ENCODE assay signal across 16 cellular contexts in the genomic region with DNA sequence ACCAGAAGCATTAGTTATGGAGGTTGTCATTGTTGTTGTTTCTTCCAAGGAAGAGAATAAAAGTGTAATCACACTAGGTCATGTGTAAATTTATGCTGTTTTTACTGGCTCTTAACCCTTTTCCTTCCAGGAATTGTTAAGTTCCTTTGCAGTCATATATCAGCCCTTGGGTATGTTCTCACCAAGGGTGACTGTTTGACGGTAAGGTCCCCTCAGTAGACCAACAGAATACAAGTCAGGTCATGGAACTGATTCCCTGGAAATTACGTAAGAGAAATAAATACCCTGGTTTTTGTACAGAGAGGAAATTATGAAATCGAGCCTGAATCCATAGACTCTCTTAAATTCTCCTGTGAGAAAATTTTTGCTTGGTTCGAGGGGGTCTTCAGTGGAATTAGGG.
"Had no signal": no experiment of that assay in that cellular context is flagged by ENCODE, and none has a peak within 500 bp of the region (broad histone marks: within the 10 kb centered on the region; RNA-seq: fewer than 3 reads in every experiment).

No MANE protein-coding gene starts in this region.

- DNase-seq: activated CD4-positive, alpha-beta T cell treated with anti-CD3 and anti-CD28 coated beads, Interleukin-2, amount 50 U/mL, for 1 hour; activated CD8-positive, alpha-beta memory T cell treated with anti-CD3 and anti-CD28 coated beads for 24 hours; activated gamma-delta T cell treated with Interleukin-2 at 50 U/mL for 16 hours; amygdala; cerebellar nuclear complex; foreskin fibroblast; head of caudate nucleus; lower lobe of right lung; ovary; stimulated activated CD4-positive, alpha-beta T cell treated with anti-CD3 and anti-CD28 coated beads, Interleukin-15, amount 100 ng/mL, for 24 hours; stimulated activated CD4-positive, alpha-beta T cell treated with anti-CD3 and anti-CD28 coated beads, Interleukin-4, amount 100 ng/mL, for 24 hours; stimulated activated naive CD4-positive, alpha-beta T cell; transverse colon had no signal

- ATAC-seq: activated CD4-positive, CD25-positive, alpha-beta regulatory T cell treated with anti-CD3 and anti-CD28 coated beads, Interleukin-2, amount 50 U/mL, for 24 hours; esophagus mucosa; lower lobe of right lung had no signal

- H3K27ac ChIP-seq: lower lobe of right lung, ovary, skin epidermis, transverse colon had no signal
